In genomic region chrX:71111141-71111843, GRCh38 we compare ENCODE assay signal across 9 cellular contexts. TPM values are rescaled to one million over a fixed set of nuclear protein-coding genes. Genes with fewer than 3 reads are reported as not detected.
DNase-seq lines count a peak whose midpoint lies in the region; ATAC-seq and TF ChIP-seq lines count a peak whose summit lies in the region.
"Had no signal": no experiment of that assay in that cellular context is flagged by ENCODE, and none has a peak within 500 bp of the region (broad histone marks: within the 10 kb centered on the region; RNA-seq: fewer than 3 reads in every experiment).

Gene IL2RG, minus strand, starts transcription at chrX:71111577. Its CDS starts 38 bp downstream, at chrX:71111539.

- intact Hi-C loops in CD4-positive, alpha-beta memory T cell (cut with micrococcal nuclease) = loop anchor here (1.0 to 10.0 kb wide), 7 partner anchors 8 to 424 kb away; partner anchors contain the start of genes OGT, SNX12 and TAF1
- intact Hi-C loops in posterior vena cava (cut with DNase I) = no loop called here
- intact Hi-C loops in head of caudate nucleus (cut with DNase I) = no loop called here

- POLR2A ChIA-PET in CD4-positive, alpha-beta memory T cell (lab: Charles Lee; ENCODE audit: partially characterized antibody) = interaction anchor here (0.6 to 6.8 kb wide), 18 partner anchors 8 to 422 kb away, joined by 3 to 141 read pairs (median 6); partner anchors contain the start of genes FOXO4, NLGN3, NONO and OGT

- H4K20me1 ChIP-seq in KMS-11 (ENCODE audit: insufficient read depth) = no peaks in the 10 kb centered on the region

- H2AFZ ChIP-seq in KMS-11 (ENCODE audit: low read depth) = peak within 1 kb of the TSS; percentile 52; the same call in 1 of the 2 replicates

- peak within 1 kb of the TSS; percentile 75 for H3K9ac ChIP-seq in KMS-11

- peaks cover 25% of the 10 kb centered on the region for H3K79me2 ChIP-seq in KMS-11 (ENCODE audit: insufficient read depth, low read depth)

- peaks cover 19% of the 10 kb centered on the region for H3K36me3 ChIP-seq in CD4-positive, alpha-beta memory T cell (ENCODE audit: insufficient read depth, low read length)
- H3K36me3 ChIP-seq in KMS-11 (ENCODE audit: insufficient read depth) = no peaks in the 10 kb centered on the region

- H3K4me3 ChIP-seq in CD4-positive, alpha-beta memory T cell (ENCODE audit: low read length in 2 of 2) = peak within 1 kb of the TSS; percentile 81 to 93
- H3K4me3 ChIP-seq in KMS-11 (IDR thresholded peaks at IDR 0.05; ENCODE audit: insufficient read depth, low read depth, low read length) = no peak within 1 kb of the TSS

- CTCF ChIA-PET in CD4-positive, alpha-beta memory T cell (lab: Charles Lee; ENCODE audit: partially characterized antibody) = interaction anchor here (1.1 to 4.6 kb wide), 7 partner anchors 8 to 68 kb away, joined by 3 to 32 read pairs (median 6); no protein-coding TSS in a partner anchor

- no peak for TF ChIP-seq CTCF in KMS-11 (conservative IDR thresholded peaks at IDR 0.05; ENCODE audit: low read depth, low read length)

- peak within 1 kb of the TSS; percentile 89 for H3K4me2 ChIP-seq in KMS-11

- peak; percentile 79 for ATAC-seq in GM21381 (IDR thresholded peaks at IDR 0.05; ENCODE audit: unreplicated experiment)

- H3K9me3 ChIP-seq in CD4-positive, alpha-beta memory T cell (ENCODE audit: control insufficient read depth in 1 of 2, low read length in 2 of 2) = no peaks in the 10 kb centered on the region

- DNase-seq in CD4-positive, alpha-beta memory T cell = peak; percentile 89 to 95 (median 93)
- peak; percentile 74 for DNase-seq in activated CD8-positive, alpha-beta memory T cell treated with anti-CD3 and anti-CD28 coated beads, Interleukin-2, amount 50 U/mL, for 1 hour (ENCODE audit: extremely low read depth)
- peak; percentile 23 for DNase-seq in myocyte (ENCODE audit: low read depth)
- DNase-seq in posterior vena cava (ENCODE audit: low spot score) = no peak
- DNase-seq in SHP77 (lab: John Stamatoyannopoulos, UW) = no peak
- no peak for DNase-seq in head of caudate nucleus

- peak within 1 kb of the TSS; percentile 90 to 99 (median 95) for H3K4me3 Mint-ChIP-seq in CD4-positive, alpha-beta memory T cell

- H3K4me1 Mint-ChIP-seq in CD4-positive, alpha-beta memory T cell = peaks cover 24 to 69% (median 53%) of the 10 kb centered on the region in 4 donors

- peak within 1 kb of the TSS; percentile 97 to 99 (median 99) for H3K27ac Mint-ChIP-seq in CD4-positive, alpha-beta memory T cell

- peak within 1 kb of the TSS; percentile 96 for H3K27ac ChIP-seq in CD4-positive, alpha-beta memory T cell (ENCODE audit: low read depth, low read length)
- peak within 1 kb of the TSS; percentile 92 for H3K27ac ChIP-seq in KMS-11

- H3K36me3 Mint-ChIP-seq in CD4-positive, alpha-beta memory T cell = peaks cover 46 to 54% of the 10 kb centered on the region in 2 donors

- no peaks in the 10 kb centered on the region for H3K27me3 ChIP-seq in CD4-positive, alpha-beta memory T cell (ENCODE audit: insufficient read depth, low read length)
- no peaks in the 10 kb centered on the region for H3K27me3 ChIP-seq in KMS-11 (ENCODE audit: insufficient read depth, low read depth)

- H3K4me1 ChIP-seq in CD4-positive, alpha-beta memory T cell (ENCODE audit: insufficient read depth, low read length) = peaks cover 46% of the 10 kb centered on the region
- H3K4me1 ChIP-seq in KMS-11 (ENCODE audit: low read depth, poor library complexity, severe bottlenecking) = peaks cover 41% of the 10 kb centered on the region

- H3K9me3 Mint-ChIP-seq in CD4-positive, alpha-beta memory T cell = no peaks in the 10 kb centered on the region

- H3K27me3 Mint-ChIP-seq in CD4-positive, alpha-beta memory T cell = no peaks in the 10 kb centered on the region

RNA-seq across cellular contexts. Expression of gene IL2RG, which starts in this region (rescaled TPM):
- total RNA-seq in CD4-positive, alpha-beta memory T cell = 100 to 1,000 TPM; 378 to 379 TPM
- 1,000 to 10,000 TPM; 1,405 to 1,440 TPM for polyA plus RNA-seq in CD4-positive, alpha-beta memory T cell
- 3.4 and 12.2 TPM in 2 replicates for total RNA-seq in myocyte
- polyA plus RNA-seq in myocyte (2012) = 3.9 TPM
- 1 to 10 TPM; 2.6 to 4.8 TPM for total RNA-seq in posterior vena cava
- total RNA-seq: epithelial cell of proximal tubule had no signal

Comparison
In these comparisons a context has a peak if more than half of its experiments do, and no peak if none do; other contexts are left out.
1. RNA of gene IL2RG (total RNA-seq): 378 to 379 TPM in CD4-positive, alpha-beta memory T cell; 3.4 to 12.2 TPM in myocyte and 2.6 to 4.8 TPM in posterior vena cava; every median in the first group is over 10 times any median in the second.
2. DNase-seq: peak in CD4-positive, alpha-beta memory T cell (5 of 5), activated CD8-positive, alpha-beta memory T cell treated with anti-CD3 and anti-CD28 coated beads, Interleukin-2, amount 50 U/mL, for 1 hour (single experiment) and myocyte (single experiment); none in posterior vena cava (single experiment), SHP77 (0 of 2) and head of caudate nucleus (0 of 42).